ENCODE assay signal across 23 cellular contexts in genomic region chr2:200665626-200666453, GRCh38.
A peak's percentile ranks its signal among the peaks of the same experiment; 100 is the strongest.
DNase-seq lines count a peak whose midpoint lies in the region; ATAC-seq and TF ChIP-seq lines count a peak whose summit lies in the region.
"Had no signal": no experiment of that assay in that cellular context is flagged by ENCODE, and none has a peak within 500 bp of the region (broad histone marks: within the 10 kb centered on the region; RNA-seq: fewer than 3 reads in every experiment).

No MANE protein-coding gene starts in this region.

- H3K79me2 ChIP-seq in hepatocyte, result no peaks in the 10 kb centered on the region

- ATAC-seq in GM19351 (IDR thresholded peaks at IDR 0.05; ENCODE audit: unreplicated experiment), result no peak
- no peak for ATAC-seq in activated CD8-positive, alpha-beta T cell treated with anti-CD3 and anti-CD28 coated beads for 36 hours
- ATAC-seq: HCT116 had no signal

- H3K9me3 ChIP-seq in adrenal gland (replicated peaks in 1 of 3) (no peaks in the 10 kb centered on the region), hepatocyte (ENCODE audit: low read depth) (no peaks in the 10 kb centered on the region)
- H3K9me3 ChIP-seq: BLaER1, Peyer's patch had no signal

- H3K4me3 ChIP-seq in LNCaP clone FGC (ENCODE audit: low read depth, low read length) (no peak overlapping the region), adrenal gland (no peak overlapping the region), hepatocyte (no peak overlapping the region)
- H3K4me3 ChIP-seq: BLaER1, Peyer's patch had no signal

- no peak for TF ChIP-seq POLR2A in adrenal gland (IDR thresholded peaks at IDR 0.05)

- H3K27me3 Mint-ChIP-seq in activated CD8-positive, alpha-beta T cell treated with anti-CD3 and anti-CD28 coated beads for 36 hours, result no peaks in the 10 kb centered on the region

- no peak overlapping the region for H3K4me3 Mint-ChIP-seq in activated CD8-positive, alpha-beta T cell treated with anti-CD3 and anti-CD28 coated beads for 36 hours
- H3K4me3 Mint-ChIP-seq: CD4-positive, alpha-beta T cell had no signal

- peaks cover 6 to 25% of the 10 kb centered on the region in 2 donors for H3K4me1 ChIP-seq in adrenal gland (replicated peaks in 1 of 2)
- H3K4me1 ChIP-seq in hepatocyte (ENCODE audit: insufficient read depth), result peaks cover 6% of the 10 kb centered on the region
- H3K4me1 ChIP-seq: Peyer's patch had no signal

- H3K27me3 ChIP-seq in adrenal gland (no peaks in the 10 kb centered on the region), hepatocyte (no peaks in the 10 kb centered on the region)
- H3K27me3 ChIP-seq: BLaER1, Peyer's patch had no signal

- no peaks in the 10 kb centered on the region for H4K20me1 ChIP-seq in hepatocyte (ENCODE audit: insufficient read depth, poor library complexity, severe bottlenecking)
- H4K20me1 ChIP-seq: BLaER1 had no signal

- H3K36me3 Mint-ChIP-seq in activated CD8-positive, alpha-beta T cell treated with anti-CD3 and anti-CD28 coated beads for 36 hours (ENCODE audit: low read depth), result no peaks in the 10 kb centered on the region

- H3K4me2 ChIP-seq in hepatocyte, result no peak overlapping the region
- H3K4me2 ChIP-seq: BLaER1 had no signal

- no peaks in the 10 kb centered on the region for H3K9me3 Mint-ChIP-seq in activated CD8-positive, alpha-beta T cell treated with anti-CD3 and anti-CD28 coated beads for 36 hours
- H3K9me3 Mint-ChIP-seq: CD4-positive, alpha-beta T cell had no signal

- no peak overlapping the region for H3K27ac Mint-ChIP-seq in activated CD8-positive, alpha-beta T cell treated with anti-CD3 and anti-CD28 coated beads for 36 hours
- H3K27ac Mint-ChIP-seq: CD4-positive, alpha-beta T cell had no signal

- intact Hi-C loops in adrenal gland (cut with DNase I), result no loop called here
- intact Hi-C loops in activated CD8-positive, alpha-beta T cell treated with anti-CD3 and anti-CD28 coated beads for 36 hours (cut with micrococcal nuclease), result no loop called here

- peak; percentile 67 for DNase-seq in LNCaP clone FGC (ENCODE audit: low read depth)
- DNase-seq in adrenal gland, result no peak
- DNase-seq in hepatocyte (ENCODE audit: low spot score), result peak; percentile 21
- no peak for DNase-seq in retina
- no peak for DNase-seq in activated CD8-positive, alpha-beta T cell treated with anti-CD3 and anti-CD28 coated beads for 36 hours
- no peak for DNase-seq in NCI-H146 (lab: John Stamatoyannopoulos, UW)
- DNase-seq: CD4-positive, alpha-beta T cell; COR-L47; DMS 273 treated with DMSO at 0.1 percent for 48 hours; DMS79; Kasumi-1; MM.1S; NCI-H1417; NCI-H1694 treated with DMSO at 0.1 percent for 48 hours; NCI-H2081; NCI-H2227 treated with DMSO at 0.1 percent for 48 hours; NCI-H526 treated with DMSO at 0.1 percent for 48 hours; Peyer's patch; SHP77 treated with DMSO at 0.1 percent for 48 hours had no signal

- H2AFZ ChIP-seq in hepatocyte, result no peak overlapping the region

- H3K27ac ChIP-seq in C4-2B (peak overlapping the region; percentile 94), adrenal gland (peak overlapping the region in 3 of 5 donors; percentile 4 to 63 (median 45)), hepatocyte (peak overlapping the region; percentile 50)
- H3K27ac ChIP-seq: BLaER1, Peyer's patch had no signal

- 63 to 76% (median 70%) methylated on average over 2 of the region's 2 CpGs for WGBS in adrenal gland, 4 donors
- 51% methylated on average over 2 of the region's 2 CpGs for WGBS in hepatocyte (ENCODE audit: low lambda C conversion rate, missing lambda C conversion rate)

- POLR2A ChIA-PET in activated CD8-positive, alpha-beta T cell treated with anti-CD3 and anti-CD28 coated beads for 36 hours (lab: Charles Lee), result no interaction called here

- TF ChIP-seq CTCF in C4-2B (conservative IDR thresholded peaks at IDR 0.05), result no peak
- TF ChIP-seq CTCF in LNCaP clone FGC (IDR thresholded peaks at IDR 0.05; ENCODE audit: control insufficient read depth, extremely low read depth, insufficient read depth), result no peak
- TF ChIP-seq CTCF in adrenal gland (IDR thresholded peaks at IDR 0.05), result no peak
- no peak for TF ChIP-seq CTCF in hepatocyte (IDR thresholded peaks at IDR 0.05; ENCODE audit: poor library complexity)
- no peak for TF ChIP-seq CTCF in activated CD8-positive, alpha-beta T cell treated with anti-CD3 and anti-CD28 coated beads for 36 hours (IDR thresholded peaks at IDR 0.05)

- peaks cover 0 to 56% of the 10 kb centered on the region in 2 donors for H3K36me3 ChIP-seq in adrenal gland (replicated peaks in 1 of 2)
- no peaks in the 10 kb centered on the region for H3K36me3 ChIP-seq in hepatocyte (replicated peaks; ENCODE audit: insufficient read depth, low read depth)
- H3K36me3 ChIP-seq: BLaER1, Peyer's patch had no signal

- CTCF ChIA-PET in activated CD8-positive, alpha-beta T cell treated with anti-CD3 and anti-CD28 coated beads for 36 hours (lab: Charles Lee), result no interaction called here

- no peaks in the 10 kb centered on the region for H3K9me2 ChIP-seq in hepatocyte (replicated peaks; ENCODE audit: insufficient read depth)

- peaks cover 5% of the 10 kb centered on the region for H3K4me1 Mint-ChIP-seq in activated CD8-positive, alpha-beta T cell treated with anti-CD3 and anti-CD28 coated beads for 36 hours (ENCODE audit: low read depth)

Comparison
In these comparisons a context has a peak if more than half of its experiments do, and no peak if none do; other contexts are left out.
1. DNase-seq: peak in LNCaP clone FGC (single experiment) and hepatocyte (single experiment); none in adrenal gland (0 of 7), retina (single experiment), activated CD8-positive, alpha-beta T cell treated with anti-CD3 and anti-CD28 coated beads for 36 hours (single experiment) and NCI-H146 (single experiment).
2. Peak in every context shown above with its lines, with median percentiles within 50 percentile points of each other: H3K27ac ChIP-seq.